Comparison of ENCODE assay signal across 24 cellular contexts in the genomic region with DNA sequence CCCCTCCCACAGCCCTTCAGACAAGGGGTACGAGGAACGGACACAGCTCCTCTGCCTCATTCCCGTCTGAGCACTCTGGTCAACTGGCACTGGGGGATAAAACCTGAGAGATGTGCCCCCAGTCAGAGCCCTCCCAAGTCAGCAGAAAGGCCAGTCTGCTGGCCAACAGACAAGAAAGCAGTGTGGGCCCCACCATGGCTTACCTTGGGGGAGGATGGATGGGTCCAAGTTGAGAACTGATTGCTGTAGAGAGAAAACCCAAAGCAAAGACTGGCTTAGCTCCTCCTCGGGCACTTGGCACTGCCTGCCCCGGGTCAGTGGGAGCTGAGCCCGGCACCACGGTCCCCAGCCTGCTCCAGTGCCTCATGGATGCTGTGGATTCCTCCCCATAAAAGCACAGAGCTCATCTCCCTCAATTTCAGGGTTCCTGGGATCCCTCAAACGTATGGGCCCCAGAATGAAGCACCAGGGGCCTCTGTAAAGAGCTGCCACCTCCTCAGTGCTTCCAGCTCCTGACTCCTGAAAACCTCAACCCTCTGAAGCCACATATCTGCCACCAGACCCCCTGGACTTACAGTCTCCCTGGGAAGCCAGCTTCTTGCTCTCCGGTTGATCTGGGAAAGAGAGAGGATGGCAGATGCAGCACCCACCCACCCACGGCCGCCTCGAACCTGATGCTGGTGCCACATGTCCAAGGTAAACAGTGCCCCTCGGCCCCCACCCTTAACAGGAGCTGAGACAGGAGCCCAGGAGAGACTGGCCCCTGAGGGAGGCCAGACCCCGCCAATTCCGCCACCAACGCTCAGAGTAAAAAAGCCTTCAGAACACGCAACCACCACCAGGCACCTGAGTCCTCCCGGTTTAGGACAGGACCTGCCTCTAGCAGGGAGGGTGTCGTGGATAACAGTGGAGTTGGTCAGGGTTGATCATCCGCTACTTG. TPM values are rescaled to one million over a fixed set of nuclear protein-coding genes. Genes with fewer than 3 reads are reported as not detected.
DNase-seq lines count a peak whose midpoint lies in the region; ATAC-seq and TF ChIP-seq lines count a peak whose summit lies in the region.
"Had no signal": no experiment of that assay in that cellular context is flagged by ENCODE, and none has a peak within 500 bp of the region (broad histone marks: within the 10 kb centered on the region; RNA-seq: fewer than 3 reads in every experiment).

No MANE protein-coding gene starts in this region.

- no peak overlapping the region for H2BK12ac ChIP-seq in trophoblast cell (ENCODE audit: low read length)

- no peak overlapping the region for H2BK5ac ChIP-seq in trophoblast cell (ENCODE audit: low read depth, low read length, poor library complexity)

- H4K8ac ChIP-seq in trophoblast cell (ENCODE audit: low read depth, low read length) = no peak overlapping the region

- H2AFZ ChIP-seq in trophoblast cell (ENCODE audit: insufficient read depth, low read length, poor library complexity) = no peak overlapping the region

- peaks cover 7% of the 10 kb centered on the region for H3K4me1 ChIP-seq in HEK293 (ENCODE audit: control insufficient read depth, insufficient read depth, low read length)
- H3K4me1 ChIP-seq in trophoblast cell (ENCODE audit: control insufficient read depth in 1 of 2, insufficient read depth in 2 of 2, low read length in 2 of 2) = peaks cover 6 to 10% of the 10 kb centered on the region in 2 experiments
- H3K4me1 ChIP-seq: foreskin keratinocyte had no signal

- intact Hi-C loops in activated CD8-positive, alpha-beta T cell treated with anti-CD3 and anti-CD28 coated beads for 36 hours (cut with micrococcal nuclease) = no loop called here

- CTCF ChIA-PET in activated CD8-positive, alpha-beta T cell treated with anti-CD3 and anti-CD28 coated beads for 36 hours (lab: Charles Lee) = interaction anchor here (0.9 to 1.4 kb wide), 2 partner anchors 10 to 16 kb away, joined by 3 to 5 read pairs; no protein-coding TSS in a partner anchor
- CTCF ChIA-PET in activated CD8-positive, alpha-beta T cell treated with anti-CD3 and anti-CD28 coated beads, Interleukin-2, amount 10 ng/mL, durations not matched to agents 7 days and 5 days (lab: Charles Lee) = interaction anchor here (1.1 kb wide), 1 partner anchor 84 kb away, joined by 3 read pairs; no protein-coding TSS in a partner anchor
- CTCF ChIA-PET in HEK293 (lab: Yijun Ruan, JAX) = no interaction called here

- peaks cover 64% of the 10 kb centered on the region for H3K36me3 Mint-ChIP-seq in activated CD8-positive, alpha-beta T cell treated with anti-CD3 and anti-CD28 coated beads for 36 hours (ENCODE audit: low read depth)
- H3K36me3 Mint-ChIP-seq in activated CD8-positive, alpha-beta T cell treated with anti-CD3 and anti-CD28 coated beads, Interleukin-2, amount 10 ng/mL, durations not matched to agents 7 days and 5 days (ENCODE audit: low read depth) = peaks cover 54% of the 10 kb centered on the region
- peaks cover 50% of the 10 kb centered on the region for H3K36me3 Mint-ChIP-seq in effector memory CD8-positive, alpha-beta T cell (ENCODE audit: insufficient read depth)

- no peak overlapping the region for H3K23ac ChIP-seq in trophoblast cell (ENCODE audit: low read length)

- H3K4me2 ChIP-seq in trophoblast cell (ENCODE audit: low read length) = no peak overlapping the region

- peaks cover 33% of the 10 kb centered on the region for H3K4me1 Mint-ChIP-seq in activated CD8-positive, alpha-beta T cell treated with anti-CD3 and anti-CD28 coated beads for 36 hours (ENCODE audit: low read depth)
- peaks cover 29% of the 10 kb centered on the region for H3K4me1 Mint-ChIP-seq in activated CD8-positive, alpha-beta T cell treated with anti-CD3 and anti-CD28 coated beads, Interleukin-2, amount 10 ng/mL, durations not matched to agents 7 days and 5 days (ENCODE audit: low read depth)
- peaks cover 27 to 33% of the 10 kb centered on the region in 2 donors for H3K4me1 Mint-ChIP-seq in effector memory CD8-positive, alpha-beta T cell (ENCODE audit: low read depth in 2 of 2)

- H4K12ac ChIP-seq in trophoblast cell (ENCODE audit: low read depth, low read length) = no peak overlapping the region

- H3K27me3 Mint-ChIP-seq in activated CD8-positive, alpha-beta T cell treated with anti-CD3 and anti-CD28 coated beads for 36 hours = no peaks in the 10 kb centered on the region
- no peaks in the 10 kb centered on the region for H3K27me3 Mint-ChIP-seq in activated CD8-positive, alpha-beta T cell treated with anti-CD3 and anti-CD28 coated beads, Interleukin-2, amount 10 ng/mL, durations not matched to agents 7 days and 5 days (ENCODE audit: low read depth)
- no peaks in the 10 kb centered on the region for H3K27me3 Mint-ChIP-seq in effector memory CD8-positive, alpha-beta T cell
- H3K27me3 Mint-ChIP-seq: activated naive CD8-positive, alpha-beta T cell treated with anti-CD3 and anti-CD28 coated beads, Interleukin-2, amount 50 U/mL, for 24 hours had no signal

- POLR2A ChIA-PET in activated CD8-positive, alpha-beta T cell treated with anti-CD3 and anti-CD28 coated beads for 36 hours (lab: Charles Lee) = interaction anchor here (0.8 to 2.5 kb wide), 7 partner anchors 9 to 38 kb away, joined by 3 to 17 read pairs (median 4); partner anchors contain the start of gene SLC25A23
- POLR2A ChIA-PET in activated CD8-positive, alpha-beta T cell treated with anti-CD3 and anti-CD28 coated beads, Interleukin-2, amount 10 ng/mL, durations not matched to agents 7 days and 5 days (lab: Charles Lee) = interaction anchor here (0.9 to 2.1 kb wide), 5 partner anchors 19 to 49 kb away, joined by 3 to 6 read pairs (median 4); partner anchors contain the start of genes ALKBH7, GTF2F1 and SLC25A23
- POLR2A ChIA-PET in HEK293 (lab: Yijun Ruan, JAX) = interaction anchor here (1.4 kb wide), 2 partner anchors 38 to 49 kb away, joined by 3 read pairs; partner anchors contain the start of genes ALKBH7 and SLC25A23

- peaks cover 35% of the 10 kb centered on the region for H3K79me2 ChIP-seq in trophoblast cell (ENCODE audit: control insufficient read depth, insufficient read depth, low read length, poor library complexity)

- peaks cover 8% of the 10 kb centered on the region for H3K79me1 ChIP-seq in trophoblast cell (ENCODE audit: low read length)

- no peak overlapping the region for H4K91ac ChIP-seq in trophoblast cell (ENCODE audit: low read depth, low read length)

- H2BK120ac ChIP-seq in trophoblast cell (ENCODE audit: insufficient read depth, low read length, poor library complexity) = no peak overlapping the region

- no peaks in the 10 kb centered on the region for H3K27me3 ChIP-seq in trophoblast cell (ENCODE audit: insufficient read depth, low read length)
- H3K27me3 ChIP-seq: foreskin keratinocyte, upper lobe of right lung had no signal

- H3K27ac ChIP-seq in HEK293 (ENCODE audit: extremely low read depth, low read depth, low read length) = no peak overlapping the region
- no peak overlapping the region for H3K27ac ChIP-seq in trophoblast cell (ENCODE audit: low read depth, low read length)
- H3K27ac ChIP-seq: A549, foreskin keratinocyte, upper lobe of right lung had no signal

- peaks cover 4% of the 10 kb centered on the region for H3K9me3 Mint-ChIP-seq in activated CD8-positive, alpha-beta T cell treated with anti-CD3 and anti-CD28 coated beads for 36 hours
- H3K9me3 Mint-ChIP-seq in activated CD8-positive, alpha-beta T cell treated with anti-CD3 and anti-CD28 coated beads, Interleukin-2, amount 10 ng/mL, durations not matched to agents 7 days and 5 days (ENCODE audit: insufficient read depth) = no peaks in the 10 kb centered on the region
- no peaks in the 10 kb centered on the region for H3K9me3 Mint-ChIP-seq in effector memory CD8-positive, alpha-beta T cell
- H3K9me3 Mint-ChIP-seq: activated naive CD8-positive, alpha-beta T cell treated with anti-CD3 and anti-CD28 coated beads, Interleukin-2, amount 50 U/mL, for 24 hours had no signal

- H3K4me3 Mint-ChIP-seq in activated CD8-positive, alpha-beta T cell treated with anti-CD3 and anti-CD28 coated beads for 36 hours = no peak overlapping the region
- H3K4me3 Mint-ChIP-seq in activated CD8-positive, alpha-beta T cell treated with anti-CD3 and anti-CD28 coated beads, Interleukin-2, amount 10 ng/mL, durations not matched to agents 7 days and 5 days = no peak overlapping the region
- no peak overlapping the region for H3K4me3 Mint-ChIP-seq in effector memory CD8-positive, alpha-beta T cell

- no peak overlapping the region for H3K14ac ChIP-seq in trophoblast cell (ENCODE audit: low read length)

- no peak overlapping the region for H3K9ac ChIP-seq in trophoblast cell (ENCODE audit: low read length)

- no peak overlapping the region for H3K18ac ChIP-seq in trophoblast cell (ENCODE audit: low read length)

- no peak for ATAC-seq in activated CD8-positive, alpha-beta T cell treated with anti-CD3 and anti-CD28 coated beads for 36 hours
- no peak for ATAC-seq in activated CD8-positive, alpha-beta T cell treated with anti-CD3 and anti-CD28 coated beads, Interleukin-2, amount 10 ng/mL, durations not matched to agents 7 days and 5 days
- ATAC-seq in effector memory CD8-positive, alpha-beta T cell (replicated peaks) = no peak
- ATAC-seq: A549; activated naive CD8-positive, alpha-beta T cell treated with anti-CD3 and anti-CD28 coated beads, Interleukin-2, amount 50 U/mL, for 24 hours; foreskin keratinocyte; left colon; stimulated activated naive CD8-positive, alpha-beta T cell treated with anti-CD3 and anti-CD28 coated beads, Interleukin-15, Interleukin-2, amounts not matched to agents 100 U/mL and 50 U/mL, for 24 hours; upper lobe of right lung had no signal

- H2AK5ac ChIP-seq in trophoblast cell (ENCODE audit: low read length) = no peak overlapping the region

- no CpG with 5 or more reads among the region's 20 CpGs for WGBS in trophoblast cell (ENCODE audit: extremely low coverage, insufficient coverage, insufficient read length)

- H3K4me3 ChIP-seq in HEK293 (ENCODE audit: low read depth, low read length) = no peak overlapping the region
- no peak overlapping the region for H3K4me3 ChIP-seq in trophoblast cell (ENCODE audit: low read depth, low read length)
- H3K4me3 ChIP-seq: A549, upper lobe of right lung had no signal

- DNase-seq in activated CD8-positive, alpha-beta T cell treated with anti-CD3 and anti-CD28 coated beads for 36 hours = no peak
- no peak for DNase-seq in activated CD8-positive, alpha-beta T cell treated with anti-CD3 and anti-CD28 coated beads, Interleukin-2, amount 10 ng/mL, durations not matched to agents 7 days and 5 days
- no peak for DNase-seq in effector memory CD8-positive, alpha-beta T cell
- no peak for DNase-seq in trophoblast cell
- no peak for DNase-seq in SKM-1 (lab: John Stamatoyannopoulos, UW; ENCODE audit: unreplicated experiment)
- no peak for DNase-seq in NCI-H510A (lab: John Stamatoyannopoulos, UW)
- no peak for DNase-seq in AG08396 (ENCODE audit: low spot score)
- DNase-seq: activated CD4-positive, alpha-beta T cell treated with anti-CD3 and anti-CD28 coated beads for 4 hours; activated naive CD8-positive, alpha-beta T cell treated with anti-CD3 and anti-CD28 coated beads, Interleukin-2, amount 50 U/mL, for 24 hours; central memory CD4-positive, alpha-beta T cell; COR-L47; foreskin keratinocyte; left colon; MM.1S; NCI-H187 treated with DMSO at 0.1 percent for 48 hours; SIG-M5; stimulated activated naive CD8-positive, alpha-beta T cell treated with anti-CD3 and anti-CD28 coated beads, Interleukin-15, Interleukin-2, amounts not matched to agents 100 U/mL and 50 U/mL, for 24 hours; T-helper 9 cell; upper lobe of right lung had no signal

- peaks cover 15 to 71% of the 10 kb centered on the region in 2 experiments for H3K36me3 ChIP-seq in HEK293 (ENCODE audit: control insufficient read depth in 2 of 2, insufficient read depth in 1 of 2, low read length in 2 of 2)
- peaks cover 62 to 65% of the 10 kb centered on the region in 2 experiments for H3K36me3 ChIP-seq in trophoblast cell (ENCODE audit: control insufficient read depth in 1 of 2, insufficient read depth in 2 of 2, low read length in 2 of 2)

- no peak for TF ChIP-seq CTCF in activated CD8-positive, alpha-beta T cell treated with anti-CD3 and anti-CD28 coated beads for 36 hours (IDR thresholded peaks at IDR 0.05)
- no peak for TF ChIP-seq CTCF in HEK293 (tag by site-specific recombination; IDR thresholded peaks at IDR 0.05)

- H3K9me3 ChIP-seq in HEK293 (ENCODE audit: control insufficient read depth, insufficient read depth, low read depth, low read length) (no peaks in the 10 kb centered on the region), trophoblast cell (ENCODE audit: insufficient read depth, low read depth, low read length) (peaks cover 10% of the 10 kb centered on the region)
- H3K9me3 ChIP-seq: A549, upper lobe of right lung had no signal

- peak overlapping the region; percentile 97 for H3K4ac ChIP-seq in trophoblast cell (ENCODE audit: low read depth, low read length)

- H3K27ac Mint-ChIP-seq in activated CD8-positive, alpha-beta T cell treated with anti-CD3 and anti-CD28 coated beads for 36 hours = peak overlapping the region; percentile 30
- no peak overlapping the region for H3K27ac Mint-ChIP-seq in activated CD8-positive, alpha-beta T cell treated with anti-CD3 and anti-CD28 coated beads, Interleukin-2, amount 10 ng/mL, durations not matched to agents 7 days and 5 days
- peak overlapping the region; percentile 83 to 90 for H3K27ac Mint-ChIP-seq in effector memory CD8-positive, alpha-beta T cell

RNA-seq across cellular contexts. Expression of gene KHSRP, which starts 3.3 kb away (rescaled TPM):
- 100 to 1,000 TPM; 366 to 370 TPM for total RNA-seq in activated CD8-positive, alpha-beta T cell treated with anti-CD3 and anti-CD28 coated beads for 36 hours
- 100 to 1,000 TPM; 345 to 354 TPM for total RNA-seq in activated CD8-positive, alpha-beta T cell treated with anti-CD3 and anti-CD28 coated beads, Interleukin-2, amount 10 ng/mL, durations not matched to agents 7 days and 5 days
- polyA plus RNA-seq in trophoblast cell (2013) = 255 and 259 TPM in 2 replicates

RNA-seq across cellular contexts. Expression of gene SLC25A41, which starts 12.2 kb away (rescaled TPM):
- not detected for total RNA-seq in activated CD8-positive, alpha-beta T cell treated with anti-CD3 and anti-CD28 coated beads for 36 hours
- total RNA-seq in activated CD8-positive, alpha-beta T cell treated with anti-CD3 and anti-CD28 coated beads, Interleukin-2, amount 10 ng/mL, durations not matched to agents 7 days and 5 days = under 1 TPM; 0.16 to 0.18 TPM
- 0.08 and 0.14 TPM in 2 replicates for polyA plus RNA-seq in trophoblast cell (2013)
- total RNA-seq: myocyte, NCI-H460, upper lobe of right lung had no signal

RNA-seq across cellular contexts. Expression of gene GTF2F1, which starts 28.4 kb away (rescaled TPM):
- 10 to 100 TPM; 50.4 to 59.6 TPM for total RNA-seq in activated CD8-positive, alpha-beta T cell treated with anti-CD3 and anti-CD28 coated beads for 36 hours
- total RNA-seq in activated CD8-positive, alpha-beta T cell treated with anti-CD3 and anti-CD28 coated beads, Interleukin-2, amount 10 ng/mL, durations not matched to agents 7 days and 5 days = 10 to 100 TPM; 71.2 to 71.5 TPM
- polyA plus RNA-seq in trophoblast cell (2013) = 66.7 and 70.2 TPM in 2 replicates

RNA-seq across cellular contexts. Expression of gene SLC25A23, which starts 38.2 kb away (rescaled TPM):
- 10 to 100 TPM; 11.9 to 12.1 TPM for total RNA-seq in activated CD8-positive, alpha-beta T cell treated with anti-CD3 and anti-CD28 coated beads for 36 hours
- total RNA-seq in activated CD8-positive, alpha-beta T cell treated with anti-CD3 and anti-CD28 coated beads, Interleukin-2, amount 10 ng/mL, durations not matched to agents 7 days and 5 days = 10 to 100 TPM; 27.5 to 28.0 TPM
- 33.1 and 33.5 TPM in 2 replicates for polyA plus RNA-seq in trophoblast cell (2013)

RNA-seq across cellular contexts. Expression of gene CRB3, which starts 42.7 kb away (rescaled TPM):
- under 1 TPM; 0.58 to 0.70 TPM for total RNA-seq in activated CD8-positive, alpha-beta T cell treated with anti-CD3 and anti-CD28 coated beads for 36 hours
- 1 to 10 TPM in 1 of 2 experiments, not detected in 1; 1.1 TPM for total RNA-seq in activated CD8-positive, alpha-beta T cell treated with anti-CD3 and anti-CD28 coated beads, Interleukin-2, amount 10 ng/mL, durations not matched to agents 7 days and 5 days
- 24.9 and 27.6 TPM in 2 replicates for polyA plus RNA-seq in trophoblast cell (2013)
- total RNA-seq: myocyte, posterior vena cava had no signal
